ENCODE assay signal across 27 cellular contexts in the genomic region with DNA sequence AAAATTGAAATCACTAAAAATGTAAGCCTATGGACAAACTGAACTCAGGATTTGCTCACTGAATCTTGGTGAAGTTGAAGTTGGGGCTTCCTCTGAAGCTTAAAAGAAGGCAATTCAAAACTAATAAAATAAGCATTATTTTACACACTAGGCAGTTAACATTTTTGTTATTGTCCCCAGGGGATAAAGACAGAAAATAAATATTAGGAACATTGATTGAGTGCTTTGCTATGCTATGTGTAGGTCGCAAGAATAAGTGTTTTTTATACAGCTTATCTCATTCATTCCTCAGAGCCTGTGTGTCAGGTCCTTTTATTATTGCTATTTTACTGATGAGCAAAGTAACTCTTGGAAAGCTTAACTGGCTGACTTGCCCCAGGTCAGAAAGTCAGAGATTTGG.
"Had no signal": no experiment of that assay in that cellular context is flagged by ENCODE, and none has a peak within 500 bp of the region (broad histone marks: within the 10 kb centered on the region; RNA-seq: fewer than 3 reads in every experiment).

No MANE protein-coding gene starts in this region.

- H3K27ac ChIP-seq: colonic mucosa, left ventricle myocardium inferior, psoas muscle, sigmoid colon, thoracic aorta had no signal

- H3K9me3 ChIP-seq: body of pancreas, colonic mucosa, left ventricle myocardium inferior, pancreas, psoas muscle, sigmoid colon, thoracic aorta had no signal

- H3K27ac Mint-ChIP-seq: activated naive CD8-positive, alpha-beta T cell; stimulated activated effector memory CD8-positive, alpha-beta T cell treated with anti-CD3 and anti-CD28 coated beads, Interleukin-12 subunit alpha, Interleukin-12 subunit beta, amount 100 ng/mL, for 72 hours; stimulated activated naive CD8-positive, alpha-beta T cell treated with anti-CD3 and anti-CD28 coated beads, Interleukin-15, Interleukin-2, amounts not matched to agents 100 ng/mL and 50 ng/mL, for 24 hours had no signal

- H3K4me3 Mint-ChIP-seq: activated naive CD8-positive, alpha-beta T cell; nephron; stimulated activated effector memory CD8-positive, alpha-beta T cell treated with anti-CD3 and anti-CD28 coated beads, Interleukin-12 subunit alpha, Interleukin-12 subunit beta, amount 100 ng/mL, for 72 hours; stimulated activated naive CD8-positive, alpha-beta T cell treated with anti-CD3 and anti-CD28 coated beads, Interleukin-15, Interleukin-2, amounts not matched to agents 100 ng/mL and 50 ng/mL, for 24 hours had no signal

- ATAC-seq: body of pancreas; pancreas; psoas muscle; stimulated activated effector memory CD8-positive, alpha-beta T cell treated with anti-CD3 and anti-CD28 coated beads, Interleukin-12 subunit alpha, Interleukin-12 subunit beta, amount 100 ng/mL, for 72 hours had no signal

- H3K27me3 ChIP-seq: body of pancreas, colonic mucosa, pancreas, sigmoid colon had no signal

- FAIRE-seq: frontal cortex, pancreas, small intestine, urothelium cell line had no signal

- H3K9me3 Mint-ChIP-seq: nephron; stimulated activated effector memory CD8-positive, alpha-beta T cell treated with anti-CD3 and anti-CD28 coated beads, Interleukin-12 subunit alpha, Interleukin-12 subunit beta, amount 100 ng/mL, for 72 hours; stimulated activated naive CD8-positive, alpha-beta T cell treated with anti-CD3 and anti-CD28 coated beads, Interleukin-15, Interleukin-2, amounts not matched to agents 100 ng/mL and 50 ng/mL, for 24 hours had no signal

- H3K36me3 Mint-ChIP-seq: activated naive CD8-positive, alpha-beta T cell; stimulated activated effector memory CD8-positive, alpha-beta T cell treated with anti-CD3 and anti-CD28 coated beads, Interleukin-12 subunit alpha, Interleukin-12 subunit beta, amount 100 ng/mL, for 72 hours had no signal

- H3K4me3 ChIP-seq: body of pancreas, colonic mucosa, left ventricle myocardium inferior, pancreas, psoas muscle, sigmoid colon, thoracic aorta had no signal

- DNase-seq: activated CD4-positive, alpha-beta T cell treated with anti-CD3 and anti-CD28 coated beads for 4 hours; activated CD4-positive, alpha-beta T cell treated with anti-CD3 and anti-CD28 coated beads, Interleukin-2, amount 50 U/mL, for 48 hours; activated CD4-positive, CD25-positive, alpha-beta regulatory T cell; activated CD8-positive, alpha-beta memory T cell treated with anti-CD3 and anti-CD28 coated beads for 24 hours; activated effector memory CD4-positive, alpha-beta T cell treated with Interleukin-2 at 50 U/mL for 16 hours; activated naive CD4-positive, alpha-beta T cell treated with Interleukin-2 at 50 U/mL for 16 hours; anterior cingulate cortex; body of pancreas; cerebellar nuclear complex; colonic mucosa; effector CD8-positive, alpha-beta T cell; islet precursor cell; left ventricle myocardium inferior; nucleus accumbens; pancreas; psoas muscle; sigmoid colon; small intestine; stimulated activated CD4-positive, alpha-beta T cell treated with anti-CD3 and anti-CD28 coated beads, Interleukin-4, amount 100 ng/mL, for 24 hours; trophoblast cell had no signal

- H3K36me3 ChIP-seq: colonic mucosa, left ventricle myocardium inferior, pancreas, sigmoid colon, thoracic aorta had no signal

- H3K4me1 Mint-ChIP-seq: stimulated activated effector memory CD8-positive, alpha-beta T cell treated with anti-CD3 and anti-CD28 coated beads, Interleukin-12 subunit alpha, Interleukin-12 subunit beta, amount 100 ng/mL, for 72 hours had no signal
